In the genomic region with DNA sequence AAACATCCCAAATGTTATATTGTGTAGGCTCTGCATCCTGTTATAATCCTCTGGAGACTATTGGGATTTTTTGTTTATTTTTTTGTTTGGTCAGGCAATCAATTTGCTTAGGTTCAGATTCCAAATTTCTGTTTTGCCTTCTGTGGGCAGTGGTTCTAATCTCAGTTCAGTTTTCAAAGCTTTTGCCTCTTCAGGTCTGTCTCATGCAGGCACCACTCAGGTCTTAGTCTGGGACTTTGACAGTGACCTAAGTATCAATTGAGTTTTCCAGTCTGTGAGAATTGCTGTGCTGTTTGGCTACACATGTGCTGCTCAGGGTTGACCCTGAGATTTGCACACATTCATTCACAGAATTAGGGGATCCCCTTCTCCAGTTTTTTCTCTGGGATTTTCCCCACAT, we compare ENCODE assay signal across 16 cellular contexts.
"Had no signal": no experiment of that assay in that cellular context is flagged by ENCODE, and none has a peak within 500 bp of the region (broad histone marks: within the 10 kb centered on the region; RNA-seq: fewer than 3 reads in every experiment).

No MANE protein-coding gene starts in this region.

- H3K4me3 ChIP-seq: ascending aorta, esophagus muscularis mucosa, mucosa of descending colon, psoas muscle, stomach, thoracic aorta had no signal

- H3K27ac ChIP-seq: ascending aorta, esophagus muscularis mucosa, psoas muscle, stomach, thoracic aorta had no signal

- H3K4me1 Mint-ChIP-seq: activated naive CD8-positive, alpha-beta T cell treated with anti-CD3 and anti-CD28 coated beads, Interleukin-2, amount 10 ng/mL, durations not matched to agents 7 days and 5 days had no signal

- H3K27me3 Mint-ChIP-seq: activated CD4-positive, alpha-beta memory T cell treated with anti-CD3 and anti-CD28 coated beads for 36 hours; activated naive CD8-positive, alpha-beta T cell treated with anti-CD3 and anti-CD28 coated beads, Interleukin-2, amount 10 ng/mL, durations not matched to agents 7 days and 5 days had no signal

- DNase-seq: activated CD4-positive, alpha-beta memory T cell treated with anti-CD3 and anti-CD28 coated beads for 36 hours; activated gamma-delta T cell treated with Interleukin-2 at 50 U/mL for 16 hours; activated naive CD8-positive, alpha-beta T cell treated with anti-CD3 and anti-CD28 coated beads, Interleukin-2, amount 10 ng/mL, durations not matched to agents 7 days and 5 days; activated T-cell treated with anti-CD3 and anti-CD28 coated beads, Interleukin-2, amount 50 U/mL, for 48 hours; glutamatergic neuron; mammary epithelial cell; mucosa of descending colon; natural killer cell; occipital lobe; psoas muscle; stimulated activated CD4-positive, alpha-beta T cell treated with anti-CD3 and anti-CD28 coated beads, Interleukin-12 subunit alpha, Interleukin-12 subunit beta, amount 100 ng/mL, for 4 hours; stomach had no signal

- H3K4me1 ChIP-seq: ascending aorta had no signal

- ATAC-seq: mucosa of descending colon, natural killer cell, psoas muscle had no signal

- H3K9me3 ChIP-seq: psoas muscle had no signal

- H3K4me3 Mint-ChIP-seq: activated CD4-positive, alpha-beta memory T cell treated with anti-CD3 and anti-CD28 coated beads for 36 hours; activated naive CD8-positive, alpha-beta T cell treated with anti-CD3 and anti-CD28 coated beads, Interleukin-2, amount 10 ng/mL, durations not matched to agents 7 days and 5 days; natural killer cell had no signal

- FAIRE-seq: bronchial epithelial cell had no signal

- H3K27ac Mint-ChIP-seq: activated CD4-positive, alpha-beta memory T cell treated with anti-CD3 and anti-CD28 coated beads for 36 hours; activated naive CD8-positive, alpha-beta T cell treated with anti-CD3 and anti-CD28 coated beads, Interleukin-2, amount 10 ng/mL, durations not matched to agents 7 days and 5 days had no signal

- H3K36me3 ChIP-seq: ascending aorta, esophagus muscularis mucosa had no signal

- H3K27me3 ChIP-seq: ascending aorta, esophagus muscularis mucosa, stomach had no signal
